10 cellular contexts compared by ENCODE assay signal in the genomic region with DNA sequence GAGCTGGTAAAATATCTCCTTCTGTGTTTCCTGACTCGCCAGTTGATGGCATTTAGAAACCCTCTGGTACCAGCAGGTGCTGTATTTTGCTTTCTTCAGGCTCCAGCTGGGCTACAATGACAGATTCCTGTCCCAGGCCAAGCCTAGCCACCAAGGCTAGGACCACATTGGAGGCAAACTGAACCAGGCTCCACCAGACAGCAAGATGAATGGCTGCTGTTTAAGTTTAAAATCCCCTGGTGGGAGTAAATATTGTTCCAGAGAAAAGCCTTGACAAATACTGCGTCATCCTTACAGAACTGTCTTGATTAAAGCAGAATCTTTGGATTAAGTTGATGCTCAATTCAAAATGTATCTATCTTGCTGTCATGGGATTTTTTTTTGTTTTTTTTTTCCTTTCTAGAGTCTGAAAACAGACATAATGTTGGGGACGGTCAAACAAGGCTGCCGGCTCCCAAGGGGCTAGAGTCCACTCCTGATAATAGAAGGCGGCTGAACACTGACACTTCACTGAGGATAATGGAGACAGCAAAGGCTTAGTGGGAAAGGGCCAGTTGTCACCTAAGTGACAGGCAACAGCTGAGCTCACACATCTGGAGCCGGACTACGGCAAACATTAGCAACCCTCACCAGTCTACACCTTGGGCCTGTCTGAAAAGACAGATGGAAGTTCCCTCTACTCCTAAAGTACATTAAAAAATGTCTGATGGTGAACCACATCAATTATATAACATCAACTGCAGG. TPM values are rescaled to one million over a fixed set of nuclear protein-coding genes. Genes with fewer than 3 reads are reported as not detected.
DNase-seq lines count a peak whose midpoint lies in the region; ATAC-seq, FAIRE-seq and TF ChIP-seq lines count a peak whose summit lies in the region.
"Had no signal": no experiment of that assay in that cellular context is flagged by ENCODE, and none has a peak within 500 bp of the region (broad histone marks: within the 10 kb centered on the region; RNA-seq: fewer than 3 reads in every experiment).

No MANE protein-coding gene starts in this region.

- H3K79me2 ChIP-seq in endothelial cell of umbilical vein (ENCODE audit: control insufficient read depth, insufficient read depth, low read length), result peaks cover 66% of the 10 kb centered on the region

- TSS peak; percentile 59 for BruUV-seq in endothelial cell of umbilical vein (replicated peaks; lab: Mats Ljungman, UMichigan)

- no peak for TF ChIP-seq CTCF in BJ (IDR thresholded peaks at IDR 0.05; ENCODE audit: insufficient read depth, low read depth, low read length)
- no peak for TF ChIP-seq CTCF in endothelial cell of umbilical vein (IDR thresholded peaks at IDR 0.05; ENCODE audit: extremely low read depth in 1 of 2, insufficient read depth in 1 of 2, low read depth in 1 of 2, low read length in 2 of 2)

- H3K27ac ChIP-seq in endothelial cell of umbilical vein (ENCODE audit: insufficient read depth, low read depth, low read length), result peak overlapping the region; percentile 59
- H3K27ac ChIP-seq: KMS-11 had no signal

- no peak for TF ChIP-seq POLR2A in endothelial cell of umbilical vein (IDR thresholded peaks at IDR 0.05; ENCODE audit: low read depth, low read length)

- no peak for DNase-seq in BJ (ENCODE audit: low read depth)
- peak; percentile 94 for DNase-seq in NCI-H69 (lab: John Stamatoyannopoulos, UW)
- DNase-seq in endothelial cell of umbilical vein (ENCODE audit: low read depth, low spot score), result peak; percentile 56
- DNase-seq in NCI-H2196 (lab: John Stamatoyannopoulos, UW; ENCODE audit: unreplicated experiment), result no peak
- no peak for DNase-seq in KBM-7
- DNase-seq: GDM1 had no signal

- no peaks in the 10 kb centered on the region for H3K9me3 ChIP-seq in endothelial cell of umbilical vein (replicated peaks; ENCODE audit: control insufficient read depth, insufficient read depth, low read length)
- H3K9me3 ChIP-seq in neuron (ENCODE audit: low read length), result no peaks in the 10 kb centered on the region

- H3K27me3 ChIP-seq in BJ (ENCODE audit: control insufficient read depth, insufficient read depth, low read length) (peaks cover 4% of the 10 kb centered on the region), endothelial cell of umbilical vein (ENCODE audit: control insufficient read depth in 2 of 2, insufficient read depth in 2 of 2, low read length in 2 of 2) (no peaks in the 10 kb centered on the region), neuron (ENCODE audit: insufficient read depth, low read length) (no peaks in the 10 kb centered on the region)

- CTCF ChIA-PET in BJ (lab: Yijun Ruan, JAX), result interaction anchor here (0.7 to 1.6 kb wide), 4 partner anchors 13 to 694 kb away, joined by 3 to 6 read pairs (median 4); no protein-coding TSS in a partner anchor
- CTCF ChIA-PET in endothelial cell of umbilical vein (lab: Charles Lee), result interaction anchor here (1.1 to 3.2 kb wide), 9 partner anchors 12 to 750 kb away, joined by 3 to 24 read pairs (median 7); no protein-coding TSS in a partner anchor

- H2AFZ ChIP-seq in endothelial cell of umbilical vein (ENCODE audit: low read depth, low read length), result no peak overlapping the region
- peak overlapping the region; percentile 12 for H2AFZ ChIP-seq in neuron (ENCODE audit: low read depth, low read length)

- H3K9ac ChIP-seq in endothelial cell of umbilical vein (replicated peaks; ENCODE audit: extremely low read depth, insufficient read depth, low read length), result peak overlapping the region; percentile 90
- H3K9ac ChIP-seq: KMS-11 had no signal

- H4K20me1 ChIP-seq in endothelial cell of umbilical vein (replicated peaks; ENCODE audit: control insufficient read depth, extremely low read depth, insufficient read depth, low read length), result peaks cover 4% of the 10 kb centered on the region

- in situ Hi-C loops in KBM-7 (cut with MboI; ENCODE audit: low pct_unique_long_range_greater_than_20kb, low sequenced_read_pairs), result no loop called here

- POLR2A ChIA-PET in BJ (lab: Charles Lee) (no interaction called here), endothelial cell of umbilical vein (lab: Charles Lee) (interaction anchor here (0.6 to 2.5 kb wide), 5 partner anchors 10 to 692 kb away, joined by 3 to 7 read pairs (median 3); no protein-coding TSS in a partner anchor)

- peak; percentile 81 for FAIRE-seq in endothelial cell of umbilical vein (lab: Jason Lieb, UNC)

- ATAC-seq in HG03520 (IDR thresholded peaks at IDR 0.05; ENCODE audit: unreplicated experiment), result no peak
- ATAC-seq in HG02763 (IDR thresholded peaks at IDR 0.05; ENCODE audit: unreplicated experiment), result no peak

- intact Hi-C loops in endothelial cell of umbilical vein (cut with micrococcal nuclease), result loop anchor here (1.0 to 2.0 kb wide), 2 partner anchors 105 to 491 kb away; no protein-coding TSS in a partner anchor

- H3K36me3 ChIP-seq in BJ (ENCODE audit: control insufficient read depth, insufficient read depth, low read length) (no peaks in the 10 kb centered on the region), endothelial cell of umbilical vein (ENCODE audit: control insufficient read depth in 2 of 2, extremely low read depth in 1 of 2, insufficient read depth in 2 of 2, low read length in 2 of 2) (peaks cover 0 to 9% of the 10 kb centered on the region in 2 experiments), neuron (ENCODE audit: insufficient read depth, low read length) (no peaks in the 10 kb centered on the region)

- dilution Hi-C loops in endothelial cell of umbilical vein (cut with MboI; ENCODE audit: extremely low pct_ligation_motif_present, low sequenced_read_pairs), result loop anchor here (10.0 kb wide), 1 partner anchor 697 kb away; no protein-coding TSS in a partner anchor

- H3K4me2 ChIP-seq in endothelial cell of umbilical vein (ENCODE audit: insufficient read depth, low read length), result peak overlapping the region; percentile 98

- H3K4me1 ChIP-seq in endothelial cell of umbilical vein (ENCODE audit: control insufficient read depth, extremely low read depth, insufficient read depth, low read length), result peaks cover 56% of the 10 kb centered on the region
- H3K4me1 ChIP-seq in neuron (ENCODE audit: insufficient read depth, low read length), result peaks cover 19% of the 10 kb centered on the region

- H3K9me1 ChIP-seq in endothelial cell of umbilical vein (replicated peaks; ENCODE audit: control insufficient read depth, extremely low read depth, insufficient read depth, low read length), result no peaks in the 10 kb centered on the region

- H3K4me3 ChIP-seq in BJ (ENCODE audit: low read depth, low read length), result peak overlapping the region; percentile 87
- H3K4me3 ChIP-seq in endothelial cell of umbilical vein (replicated peaks in 1 of 3; ENCODE audit: insufficient read depth in 1 of 3, low read depth in 1 of 3, low read length in 3 of 3), result peak overlapping the region; percentile 81 to 99 (median 86)
- peak overlapping the region; percentile 47 for H3K4me3 ChIP-seq in neuron (ENCODE audit: low read length)

TF ChIP-seq in endothelial cell of umbilical vein, 7 proteins besides CTCF, POLR2A, EP300 and RAD21:
- TF ChIP-seq, protein P1, sequence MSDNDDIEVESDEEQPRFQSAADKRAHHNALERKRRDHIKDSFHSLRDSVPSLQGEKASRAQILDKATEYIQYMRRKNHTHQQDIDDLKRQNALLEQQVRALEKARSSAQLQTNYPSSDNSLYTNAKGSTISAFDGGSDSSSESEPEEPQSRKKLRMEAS (IDR thresholded peaks at IDR 0.05; ENCODE audit: insufficient read depth, insufficient read length), result no peak
- TF ChIP-seq POLR2AphosphoS5 (IDR thresholded peaks at IDR 0.05; ENCODE audit: insufficient read depth, low read depth, low read length) (no peak), MYC (IDR thresholded peaks at IDR 0.05; ENCODE audit: low read depth, low read length) (no peak), FOS (IDR thresholded peaks at IDR 0.05; ENCODE audit: borderline replicate concordance, insufficient read depth, low read length) (no peak), GATA2 (IDR thresholded peaks at IDR 0.05; ENCODE audit: insufficient read depth, insufficient read length, low read depth, low read length) (no peak), JUN (IDR thresholded peaks at IDR 0.05; ENCODE audit: borderline replicate concordance, insufficient read depth, insufficient read length, low read depth) (no peak), EZH2 (IDR thresholded peaks at IDR 0.05; ENCODE audit: borderline replicate concordance, low read depth, low read length, severe bottlenecking) (no peak)

RNA-seq across cellular contexts. Expression of a gene that starts 1.8 kb away (rescaled TPM):
- polyA plus RNA-seq in BJ (2011; rRNA removed), result 16.3 and 19.9 TPM in 2 replicates
- 22.2 and 25.1 TPM in 2 replicates for polyA minus RNA-seq in BJ (2011; rRNA and poly(A)+ RNA removed)
- 69.0 and 86.0 TPM in 2 replicates for total RNA-seq in endothelial cell of umbilical vein
- polyA plus RNA-seq in endothelial cell of umbilical vein, result 22.0 and 34.3 TPM in 2 replicates
- polyA plus RNA-seq in endothelial cell of umbilical vein (2011; cell fraction: cytosol; rRNA removed), result 31.1 and 31.4 TPM in 2 replicates
- 58.0 and 65.5 TPM in 2 replicates for polyA plus RNA-seq in endothelial cell of umbilical vein (2011; cell fraction: nucleus; rRNA removed)
- 23.2 and 38.0 TPM in 2 replicates for polyA plus RNA-seq in endothelial cell of umbilical vein (2012)
- 191 and 247 TPM in 2 replicates for polyA minus RNA-seq in endothelial cell of umbilical vein
- not detected for polyA minus RNA-seq in endothelial cell of umbilical vein (2011; cell fraction: cytosol; rRNA and poly(A)+ RNA removed)
- 85.1 and 142 TPM in 2 replicates for polyA minus RNA-seq in endothelial cell of umbilical vein (2011; cell fraction: nucleus; rRNA and poly(A)+ RNA removed)

Comparison
In these comparisons a context has a peak if more than half of its experiments do, and no peak if none do; other contexts are left out.
1. DNase-seq: peak in NCI-H69 (single experiment) and endothelial cell of umbilical vein (single experiment); none in BJ (single experiment), NCI-H2196 (single experiment) and KBM-7 (single experiment).
2. Peak in every context shown above with its lines, with median percentiles within 50 percentile points of each other: H3K4me3 ChIP-seq.